Comparison of ENCODE assay signal across 11 cellular contexts in the genomic region with DNA sequence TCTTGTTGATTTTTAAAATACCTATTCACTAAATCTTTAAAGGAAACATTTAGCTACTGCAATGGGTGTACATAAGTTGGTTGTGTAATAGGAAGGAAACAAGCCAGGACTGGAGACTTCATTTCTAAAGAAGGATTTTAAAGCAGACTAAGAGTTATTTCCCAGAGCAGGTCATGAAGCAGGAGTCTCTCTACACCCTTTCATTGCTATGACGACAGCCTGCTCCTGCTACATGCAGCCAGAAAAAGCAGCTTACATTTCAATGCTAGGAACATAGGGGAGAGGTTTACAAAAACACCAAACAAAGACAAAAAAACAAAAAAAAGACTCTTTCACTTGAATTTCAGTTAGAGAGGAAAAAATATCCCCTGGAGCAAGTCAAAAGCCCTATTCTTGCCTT. TPM values are rescaled to one million over a fixed set of nuclear protein-coding genes. Genes with fewer than 3 reads are reported as not detected.
DNase-seq lines count a peak whose midpoint lies in the region; ATAC-seq and TF ChIP-seq lines count a peak whose summit lies in the region.
"Had no signal": no experiment of that assay in that cellular context is flagged by ENCODE, and none has a peak within 500 bp of the region (broad histone marks: within the 10 kb centered on the region; RNA-seq: fewer than 3 reads in every experiment).

No MANE protein-coding gene starts in this region.

- no peaks in the 10 kb centered on the region for H3K36me3 ChIP-seq in adipocyte (ENCODE audit: control insufficient read depth, insufficient read depth, low read length, severe bottlenecking)
- peaks cover 0 to 4% (median 0%) of the 10 kb centered on the region in 3 donors for H3K36me3 ChIP-seq in esophagus squamous epithelium
- no peaks in the 10 kb centered on the region for H3K36me3 ChIP-seq in mesodermal cell (ENCODE audit: control insufficient read depth, insufficient read depth, low read length)

- DNase-seq in adipocyte (ENCODE audit: low read depth), result peak; percentile 46
- no peak for DNase-seq in esophagus squamous epithelium (lab: John Stamatoyannopoulos, UW)
- no peak for DNase-seq in ACHN
- no peak for DNase-seq in stimulated activated naive CD4-positive, alpha-beta T cell (lab: John Stamatoyannopoulos, UW)
- DNase-seq in left colon, result no peak
- DNase-seq: activated T-cell treated with anti-CD3 and anti-CD28 coated beads, Interleukin-2, amount 50 U/mL, for 24 hours; effector memory CD4-positive, alpha-beta T cell; mesendoderm had no signal

- H3K9me3 ChIP-seq in adipocyte (ENCODE audit: control insufficient read depth, low read length) (peaks cover 6% of the 10 kb centered on the region), esophagus squamous epithelium (no peaks in the 10 kb centered on the region), mesodermal cell (ENCODE audit: control insufficient read depth, low read length) (no peaks in the 10 kb centered on the region)

- in situ Hi-C loops in ACHN (cut with HindIII; ENCODE audit: low pct_ligation_motif_present, low pct_unique_long_range_greater_than_20kb, low sequenced_read_pairs), result loop anchor here (25.0 kb wide), 1 partner anchor 312 kb away; the partner anchor contains the start of gene MEPE

- peak overlapping the region; percentile 79 to 96 (median 92) for H3K27ac ChIP-seq in esophagus squamous epithelium
- H3K27ac ChIP-seq in mesodermal cell (ENCODE audit: low read depth, low read length, severe bottlenecking), result peak overlapping the region; percentile 52
- peak overlapping the region; percentile 94 for H3K27ac ChIP-seq in temporal lobe (ENCODE audit: low read depth, low read length)

- no peak for ATAC-seq in GM21423 (IDR thresholded peaks at IDR 0.05; ENCODE audit: unreplicated experiment)
- ATAC-seq in left colon, result no peak

- no peak overlapping the region for H3K9ac ChIP-seq in adipocyte (ENCODE audit: low read length)

- intact Hi-C loops in esophagus squamous epithelium (cut with DNase I) (no loop called here), left colon (cut with DNase I, micrococcal nuclease) (no loop called here)

- peak in 3 of 4 donors; percentile 15 to 46 (median 26) for TF ChIP-seq POLR2A in esophagus squamous epithelium (IDR thresholded peaks at IDR 0.05)

- H3K4me1 ChIP-seq in adipocyte (ENCODE audit: control insufficient read depth, insufficient read depth, low read length), result peaks cover 29% of the 10 kb centered on the region
- H3K4me1 ChIP-seq in esophagus squamous epithelium, result peaks cover 25 to 96% (median 46%) of the 10 kb centered on the region in 3 donors
- H3K4me1 ChIP-seq in mesodermal cell (ENCODE audit: control insufficient read depth, insufficient read depth, low read length, poor library complexity, severe bottlenecking), result no peaks in the 10 kb centered on the region

- no peak for TF ChIP-seq CTCF in esophagus squamous epithelium (IDR thresholded peaks at IDR 0.05)

- H3K4me3 ChIP-seq in adipocyte (ENCODE audit: low read length) (no peak overlapping the region), esophagus squamous epithelium (peak overlapping the region; percentile 19 to 60 (median 46)), mesodermal cell (ENCODE audit: extremely low read depth, insufficient read depth, low read length, poor library complexity, severe bottlenecking) (no peak overlapping the region)

- 0 to 46% methylated on average over 1 of the region's 1 CpG for WGBS in esophagus squamous epithelium, 2 donors
- no CpG with 5 or more reads among the region's 1 CpG for WGBS in mesodermal cell (ENCODE audit: insufficient coverage in 2 of 2), 2 experiments

- H3K27me3 ChIP-seq in adipocyte (replicated peaks; ENCODE audit: control insufficient read depth, insufficient read depth, low read length) (no peaks in the 10 kb centered on the region), esophagus squamous epithelium (no peaks in the 10 kb centered on the region)

RNA-seq across cellular contexts. Expression of gene SPARCL1, which starts 3.5 kb away (rescaled TPM):
- total RNA-seq in esophagus squamous epithelium, result 100 to 1,000 TPM in 2 of 4 donors, 10 to 100 TPM in 2; 37.3 to 450 (median 131) TPM
- polyA plus RNA-seq in mesodermal cell (2013, experiment 1 of 2), result 4.4 TPM
- 2.3 TPM for polyA plus RNA-seq in mesodermal cell (2013, experiment 2 of 2)
- 68.4 TPM for total RNA-seq in temporal lobe
- total RNA-seq in left colon, result 10 to 100 TPM; 31.8 to 97.8 TPM

Comparison
In these comparisons a context has a peak if more than half of its experiments do, and no peak if none do; other contexts are left out.
1. H3K4me3 ChIP-seq: peak in esophagus squamous epithelium (4 of 4); none in adipocyte (single experiment) and mesodermal cell (single experiment).
2. Peak in every context shown above with its lines, with median percentiles within 50 percentile points of each other: H3K27ac ChIP-seq.